ENCODE assay signal across 20 cellular contexts in the genomic region with DNA sequence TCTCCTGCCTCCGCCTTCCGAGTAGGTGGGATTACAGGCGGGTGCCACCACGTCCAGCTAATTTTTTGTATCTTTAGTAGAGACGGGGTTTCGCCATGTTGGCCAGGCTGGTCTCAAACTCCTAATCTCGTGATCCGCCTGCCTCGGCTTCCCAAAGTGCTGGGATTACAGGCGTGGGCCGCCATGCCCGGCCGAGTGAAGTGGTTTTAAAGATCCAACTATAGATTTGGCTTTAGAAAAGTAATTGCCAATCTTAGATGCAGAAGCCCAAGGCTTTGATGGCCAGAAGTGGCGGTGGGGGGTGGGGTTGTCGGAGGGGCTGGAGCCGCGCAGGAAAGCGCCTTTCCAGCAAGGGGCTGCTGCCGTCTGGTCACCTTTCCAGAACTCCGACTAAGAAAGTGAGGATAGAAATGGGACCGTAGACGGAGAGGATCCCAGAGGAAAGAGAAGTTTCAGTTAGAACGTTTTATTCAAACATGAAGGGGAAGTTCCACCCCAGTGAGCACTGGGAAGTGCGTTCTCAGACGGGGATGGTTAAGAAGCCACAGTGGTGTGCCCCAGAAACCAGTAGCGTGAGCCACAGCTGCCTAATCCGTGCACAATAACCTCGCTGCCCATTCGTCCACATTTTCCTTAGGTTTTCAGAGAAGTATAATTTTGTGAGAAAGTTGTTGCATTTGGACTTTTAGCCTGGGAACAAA.
A peak's percentile ranks its signal among the peaks of the same experiment; 100 is the strongest.
DNase-seq lines count a peak whose midpoint lies in the region; ATAC-seq and TF ChIP-seq lines count a peak whose summit lies in the region.
"Had no signal": no experiment of that assay in that cellular context is flagged by ENCODE, and none has a peak within 500 bp of the region (broad histone marks: within the 10 kb centered on the region; RNA-seq: fewer than 3 reads in every experiment).

No MANE protein-coding gene starts in this region.

- H3K79me2 ChIP-seq in SK-N-SH (ENCODE audit: insufficient read depth): no peaks in the 10 kb centered on the region

- no peak overlapping the region for H3K4me2 ChIP-seq in SK-N-SH
- H3K4me2 ChIP-seq: smooth muscle cell had no signal

- no peak overlapping the region for H3K4me3 ChIP-seq in SK-N-SH (ENCODE audit: low read depth in 2 of 2, low read length in 1 of 2)
- no peak overlapping the region for H3K4me3 ChIP-seq in prostate gland
- H3K4me3 ChIP-seq: left lung, ovary, smooth muscle cell, uterus had no signal

- peaks cover 0 to 18% of the 10 kb centered on the region in 2 experiments; a peak in 1 of 4 replicates for H3K4me1 ChIP-seq in SK-N-SH (ENCODE audit: control insufficient read depth in 1 of 2, insufficient read depth in 2 of 2, low read depth in 1 of 2, low read length in 1 of 2)
- peaks cover 24% of the 10 kb centered on the region for H3K4me1 ChIP-seq in prostate gland (replicated peaks)
- H3K4me1 ChIP-seq: uterus had no signal

- intact Hi-C loops in prostate gland (cut with DNase I): no loop called here

- TF ChIP-seq POLR2A in prostate gland (IDR thresholded peaks at IDR 0.05): no peak

- peak; percentile 29 for DNase-seq in SK-N-SH
- DNase-seq in Kasumi-1 (lab: John Stamatoyannopoulos, UW): peak; percentile 47 to 51
- no peak for DNase-seq in activated CD8-positive, alpha-beta memory T cell treated with anti-CD3 and anti-CD28 coated beads, Interleukin-2, amount 10 ng/mL, durations not matched to agents 7 days and 5 days
- DNase-seq in prostate gland (ENCODE audit: low spot score): peak; percentile 1
- no peak for DNase-seq in DMS153 (lab: John Stamatoyannopoulos, UW)
- DNase-seq in medulla oblongata (ENCODE audit: extremely low spot score): no peak
- DNase-seq: foreskin keratinocyte; GOT3; NCI-H446 treated with DMSO at 0.1 percent for 48 hours; PC-3; stimulated activated naive B cell treated with anti-CD40 and anti-IgM and Interleukin-4, amounts not matched to agents 10 μg/mL and 1 μg/mL and 100 μg/mL, for 72 hours; T-cell had no signal

- H3K4me1 Mint-ChIP-seq in activated CD8-positive, alpha-beta memory T cell treated with anti-CD3 and anti-CD28 coated beads, Interleukin-2, amount 10 ng/mL, durations not matched to agents 7 days and 5 days: peaks cover 12% of the 10 kb centered on the region

- TF ChIP-seq CTCF in SK-N-SH (IDR thresholded peaks at IDR 0.05) (no peak), prostate gland (IDR thresholded peaks at IDR 0.05) (no peak)

- no peak overlapping the region for H2AFZ ChIP-seq in SK-N-SH (ENCODE audit: low read depth)

- TF ChIP-seq EP300 in SK-N-SH (IDR thresholded peaks at IDR 0.05; ENCODE audit: borderline replicate concordance in 1 of 2, low read depth in 1 of 2, low read length in 1 of 2): no peak

- no peak for TF ChIP-seq RAD21 in SK-N-SH (IDR thresholded peaks at IDR 0.05; ENCODE audit: low read length)

- POLR2A ChIA-PET in SK-N-SH (lab: Yijun Ruan, JAX): no interaction called here

- no peak overlapping the region for H3K27ac Mint-ChIP-seq in activated CD8-positive, alpha-beta memory T cell treated with anti-CD3 and anti-CD28 coated beads, Interleukin-2, amount 10 ng/mL, durations not matched to agents 7 days and 5 days
- H3K27ac Mint-ChIP-seq: CD4-positive, CD25-positive, alpha-beta regulatory T cell; stimulated activated naive B cell treated with anti-CD40 and anti-IgM and Interleukin-4, amounts not matched to agents 10 μg/mL and 1 μg/mL and 100 μg/mL, for 72 hours had no signal

- no peaks in the 10 kb centered on the region for H3K9me2 ChIP-seq in SK-N-SH

- CTCF ChIA-PET in SK-N-SH (lab: Yijun Ruan, JAX): no interaction called here
- CTCF ChIA-PET in activated CD8-positive, alpha-beta memory T cell treated with anti-CD3 and anti-CD28 coated beads, Interleukin-2, amount 10 ng/mL, durations not matched to agents 7 days and 5 days (lab: Charles Lee): no interaction called here

- no peaks in the 10 kb centered on the region for H3K9me3 Mint-ChIP-seq in activated CD8-positive, alpha-beta memory T cell treated with anti-CD3 and anti-CD28 coated beads, Interleukin-2, amount 10 ng/mL, durations not matched to agents 7 days and 5 days (ENCODE audit: low read depth)
- H3K9me3 Mint-ChIP-seq: CD4-positive, CD25-positive, alpha-beta regulatory T cell; stimulated activated naive B cell treated with anti-CD40 and anti-IgM and Interleukin-4, amounts not matched to agents 10 μg/mL and 1 μg/mL and 100 μg/mL, for 72 hours; T-cell had no signal

- H4K20me1 ChIP-seq in SK-N-SH (ENCODE audit: insufficient read depth): no peaks in the 10 kb centered on the region

- no peak overlapping the region for H3K4me3 Mint-ChIP-seq in activated CD8-positive, alpha-beta memory T cell treated with anti-CD3 and anti-CD28 coated beads, Interleukin-2, amount 10 ng/mL, durations not matched to agents 7 days and 5 days
- H3K4me3 Mint-ChIP-seq: CD4-positive, CD25-positive, alpha-beta regulatory T cell; stimulated activated naive B cell treated with anti-CD40 and anti-IgM and Interleukin-4, amounts not matched to agents 10 μg/mL and 1 μg/mL and 100 μg/mL, for 72 hours had no signal

- WGBS in SK-N-SH (ENCODE audit: low lambda C conversion rate): 86% methylated on average over 29 of the region's 29 CpGs
- WGBS in prostate gland: 89% methylated on average over 29 of the region's 29 CpGs

- H3K36me3 ChIP-seq in SK-N-SH (replicated peaks in 1 of 2; ENCODE audit: control insufficient read depth in 1 of 2, insufficient read depth in 2 of 2, low read length in 1 of 2) (no peaks in the 10 kb centered on the region), prostate gland (no peaks in the 10 kb centered on the region)
- H3K36me3 ChIP-seq: left lung, ovary, uterus had no signal

- peaks cover 7% of the 10 kb centered on the region for H3K27me3 Mint-ChIP-seq in activated CD8-positive, alpha-beta memory T cell treated with anti-CD3 and anti-CD28 coated beads, Interleukin-2, amount 10 ng/mL, durations not matched to agents 7 days and 5 days
- H3K27me3 Mint-ChIP-seq: CD4-positive, CD25-positive, alpha-beta regulatory T cell; stimulated activated naive B cell treated with anti-CD40 and anti-IgM and Interleukin-4, amounts not matched to agents 10 μg/mL and 1 μg/mL and 100 μg/mL, for 72 hours had no signal

- H3K27me3 ChIP-seq in SK-N-SH (ENCODE audit: insufficient read depth) (no peaks in the 10 kb centered on the region), prostate gland (replicated peaks; ENCODE audit: insufficient read depth) (no peaks in the 10 kb centered on the region)
- H3K27me3 ChIP-seq: foreskin keratinocyte, ovary, uterus had no signal

- no peak overlapping the region for H3K27ac ChIP-seq in SK-N-SH (ENCODE audit: low read depth in 2 of 2, low read length in 1 of 2)
- H3K27ac ChIP-seq in prostate gland: no peak overlapping the region
- H3K27ac ChIP-seq: foreskin keratinocyte, left lung, ovary, uterus, VCaP had no signal

- H3F3A ChIP-seq in SK-N-SH (replicated peaks; ENCODE audit: insufficient read depth): no peaks in the 10 kb centered on the region

- H3K9ac ChIP-seq in SK-N-SH: no peak overlapping the region

- ATAC-seq in SK-N-SH treated with all-trans-retinoic acid at 6 μM for 48 hours (no peak), GM19395 (IDR thresholded peaks at IDR 0.05; ENCODE audit: unreplicated experiment) (no peak)
- ATAC-seq in activated CD8-positive, alpha-beta memory T cell treated with anti-CD3 and anti-CD28 coated beads, Interleukin-2, amount 10 ng/mL, durations not matched to agents 7 days and 5 days: peak; percentile 42
- ATAC-seq: foreskin keratinocyte, left lung, PC-3, T-cell had no signal

- no peaks in the 10 kb centered on the region for H3K36me3 Mint-ChIP-seq in activated CD8-positive, alpha-beta memory T cell treated with anti-CD3 and anti-CD28 coated beads, Interleukin-2, amount 10 ng/mL, durations not matched to agents 7 days and 5 days
- H3K36me3 Mint-ChIP-seq: CD4-positive, CD25-positive, alpha-beta regulatory T cell; stimulated activated naive B cell treated with anti-CD40 and anti-IgM and Interleukin-4, amounts not matched to agents 10 μg/mL and 1 μg/mL and 100 μg/mL, for 72 hours; T-cell had no signal

- no peaks in the 10 kb centered on the region for H3K9me3 ChIP-seq in SK-N-SH
- H3K9me3 ChIP-seq in prostate gland: no peaks in the 10 kb centered on the region
- H3K9me3 ChIP-seq: left lung, ovary, uterus had no signal

TF ChIP-seq in SK-N-SH, 30 proteins besides CTCF, POLR2A, EP300 and RAD21 (continues in another document):
- TF ChIP-seq CHD2 (IDR thresholded peaks at IDR 0.05; ENCODE audit: low read length, partially characterized antibody): no peak
- TF ChIP-seq NFIC (IDR thresholded peaks at IDR 0.05; ENCODE audit: borderline replicate concordance): no peak
- no peak for TF ChIP-seq YY1 (IDR thresholded peaks at IDR 0.05; ENCODE audit: low read depth)
- TF ChIP-seq MEF2A (IDR thresholded peaks at IDR 0.05; ENCODE audit: borderline replicate concordance, low read depth): no peak
- TF ChIP-seq SMC3 (IDR thresholded peaks at IDR 0.05; ENCODE audit: low read depth, low read length): no peak
- no peak for TF ChIP-seq FOXJ3 (CRISPR knock-in tag; IDR thresholded peaks at IDR 0.05)

TF ChIP-seq in SK-N-SH treated with all-trans-retinoic acid at 6 μM for 48 hours, 23 proteins besides CTCF, POLR2A, EP300 and RAD21 (continues in another document):
- TF ChIP-seq CREB5 (CRISPR knock-in tag; IDR thresholded peaks at IDR 0.05; ENCODE audit: low read depth) (no peak), CSRNP3 (CRISPR knock-in tag; IDR thresholded peaks at IDR 0.05) (no peak)

Comparison
In these comparisons a context has a peak if more than half of its experiments do, and no peak if none do; other contexts are left out.
1. DNase-seq: peak in SK-N-SH (single experiment), Kasumi-1 (2 of 2) and prostate gland (single experiment); none in activated CD8-positive, alpha-beta memory T cell treated with anti-CD3 and anti-CD28 coated beads, Interleukin-2, amount 10 ng/mL, durations not matched to agents 7 days and 5 days (single experiment), DMS153 (single experiment) and medulla oblongata (single experiment).